ENCODE assay signal across 8 cellular contexts in genomic region chr13:94710081-94710809, GRCh38. TPM values are rescaled to one million over a fixed set of nuclear protein-coding genes. Genes with fewer than 3 reads are reported as not detected.
A peak's percentile ranks its signal among the peaks of the same experiment; 100 is the strongest.
DNase-seq lines count a peak whose midpoint lies in the region; ATAC-seq and TF ChIP-seq lines count a peak whose summit lies in the region.

No MANE protein-coding gene starts in this region.

- no peak overlapping the region for H3K27ac Mint-ChIP-seq in GM23338
- peak overlapping the region; percentile 16 for H3K27ac Mint-ChIP-seq in activated CD4-positive, alpha-beta memory T cell treated with anti-CD3 and anti-CD28 coated beads, Interleukin-2, amount 10 ng/mL, durations not matched to agents 7 days and 5 days

- peaks cover 81% of the 10 kb centered on the region for H3K27me3 ChIP-seq in GM23338 (ENCODE audit: insufficient read depth)

- H3K4me3 Mint-ChIP-seq in GM23338, result peak overlapping the region; percentile 71
- H3K4me3 Mint-ChIP-seq in activated CD4-positive, alpha-beta memory T cell treated with anti-CD3 and anti-CD28 coated beads, Interleukin-2, amount 10 ng/mL, durations not matched to agents 7 days and 5 days, result peak overlapping the region; percentile 19

- TF ChIP-seq CTCF in 22Rv1 (IDR thresholded peaks at IDR 0.05) (no peak), GM23338 (conservative IDR thresholded peaks at IDR 0.05; ENCODE audit: low read depth in 2 of 2) (no peak)

- no peaks in the 10 kb centered on the region for H4K20me1 ChIP-seq in GM23338 (replicated peaks; ENCODE audit: insufficient read depth)

- H3K4me1 ChIP-seq in GM23338 (ENCODE audit: insufficient read depth), result peaks cover 46% of the 10 kb centered on the region

- 0 out of 2 replicates have a peak, but pooled peaks cover 9% of the 10 kb centered on the region for H3F3A ChIP-seq in GM23338 (replicated peaks; ENCODE audit: low read depth)

- peaks cover 69% of the 10 kb centered on the region for H3K27me3 Mint-ChIP-seq in GM23338 (ENCODE audit: insufficient read depth, low read depth, poor library complexity)
- H3K27me3 Mint-ChIP-seq in activated CD4-positive, alpha-beta memory T cell treated with anti-CD3 and anti-CD28 coated beads, Interleukin-2, amount 10 ng/mL, durations not matched to agents 7 days and 5 days, result peaks cover 79% of the 10 kb centered on the region

- H3K4me2 ChIP-seq in GM23338, result peak overlapping the region; percentile 91

- peak overlapping the region; percentile 61 for H3K4me3 ChIP-seq in GM23338

- H3K27ac ChIP-seq in 22Rv1 (peak overlapping the region; percentile 31; the same call in 1 of the 2 replicates), GM23338 (ENCODE audit: low read depth) (no peak overlapping the region)

- H3K9me3 Mint-ChIP-seq in GM23338, result peaks cover 8% of the 10 kb centered on the region; the same call in 1 of the 3 replicates
- no peaks in the 10 kb centered on the region for H3K9me3 Mint-ChIP-seq in activated CD4-positive, alpha-beta memory T cell treated with anti-CD3 and anti-CD28 coated beads, Interleukin-2, amount 10 ng/mL, durations not matched to agents 7 days and 5 days

- H3K36me3 Mint-ChIP-seq in GM23338 (ENCODE audit: low read depth), result peaks cover 5% of the 10 kb centered on the region
- H3K36me3 Mint-ChIP-seq in activated CD4-positive, alpha-beta memory T cell treated with anti-CD3 and anti-CD28 coated beads, Interleukin-2, amount 10 ng/mL, durations not matched to agents 7 days and 5 days (ENCODE audit: low read depth), result peaks cover 3% of the 10 kb centered on the region

- no peak overlapping the region for H2AFZ ChIP-seq in GM23338

- CTCF ChIA-PET in activated CD4-positive, alpha-beta memory T cell treated with anti-CD3 and anti-CD28 coated beads, Interleukin-2, amount 10 ng/mL, durations not matched to agents 7 days and 5 days (lab: Charles Lee), result no interaction called here

- no peaks in the 10 kb centered on the region for H3K36me3 ChIP-seq in GM23338 (ENCODE audit: insufficient read depth)

- ATAC-seq in GM23338 (no peak), HG02678 (IDR thresholded peaks at IDR 0.05; ENCODE audit: unreplicated experiment) (no peak), HG03432 (IDR thresholded peaks at IDR 0.05; ENCODE audit: unreplicated experiment) (no peak)

- no peaks in the 10 kb centered on the region for H3K79me2 ChIP-seq in GM23338 (replicated peaks; ENCODE audit: insufficient read depth)

- POLR2A ChIA-PET in activated CD4-positive, alpha-beta memory T cell treated with anti-CD3 and anti-CD28 coated beads, Interleukin-2, amount 10 ng/mL, durations not matched to agents 7 days and 5 days (lab: Charles Lee), result no interaction called here

- DNase-seq in GM23338 (ENCODE audit: low spot score) (peak; percentile 53), islet precursor cell (peak; percentile 57), NCI-H187 (lab: John Stamatoyannopoulos, UW) (no peak), kidney glomerular epithelial cell (lab: John Stamatoyannopoulos, UW) (no peak)
- DNase-seq in activated CD4-positive, alpha-beta memory T cell treated with anti-CD3 and anti-CD28 coated beads, Interleukin-2, amount 10 ng/mL, durations not matched to agents 7 days and 5 days, result no peak

- H3K4me1 Mint-ChIP-seq in GM23338, result peaks cover 48% of the 10 kb centered on the region
- H3K4me1 Mint-ChIP-seq in activated CD4-positive, alpha-beta memory T cell treated with anti-CD3 and anti-CD28 coated beads, Interleukin-2, amount 10 ng/mL, durations not matched to agents 7 days and 5 days, result peaks cover 20% of the 10 kb centered on the region

- H3K9me2 ChIP-seq in GM23338 (ENCODE audit: insufficient read depth), result no peaks in the 10 kb centered on the region

TF ChIP-seq in GM23338, 12 proteins besides CTCF, POLR2A, EP300 and RAD21:
- no peak for TF ChIP-seq ZNF331 (CRISPR knock-in tag; IDR thresholded peaks at IDR 0.05; ENCODE audit: low read depth)
- TF ChIP-seq EZH2 (IDR thresholded peaks at IDR 0.05; ENCODE audit: low read depth, unreplicated experiment), result peak; percentile 24

RNA-seq across cellular contexts. Expression of gene SOX21, which starts 2.1 kb away (rescaled TPM):
- 3.5 and 4.7 TPM in 2 replicates for total RNA-seq in GM23338 (2014; rRNA removed; shearing (Covaris generic))
- polyA plus RNA-seq in GM23338 (2016; fragmentation: Nextera tagmentation; extraction: Ambion mirVana), result 1.7 and 2.3 TPM in 2 replicates
- not detected for total RNA-seq in activated CD4-positive, alpha-beta memory T cell treated with anti-CD3 and anti-CD28 coated beads, Interleukin-2, amount 10 ng/mL, durations not matched to agents 7 days and 5 days

Comparison
In these comparisons a context has a peak if more than half of its experiments do, and no peak if none do; other contexts are left out.
1. DNase-seq: peak in GM23338 (single experiment) and islet precursor cell (single experiment); none in activated CD4-positive, alpha-beta memory T cell treated with anti-CD3 and anti-CD28 coated beads, Interleukin-2, amount 10 ng/mL, durations not matched to agents 7 days and 5 days (single experiment), NCI-H187 (0 of 2) and kidney glomerular epithelial cell (single experiment).